ENCODE assay signal across 24 cellular contexts in the genomic region with DNA sequence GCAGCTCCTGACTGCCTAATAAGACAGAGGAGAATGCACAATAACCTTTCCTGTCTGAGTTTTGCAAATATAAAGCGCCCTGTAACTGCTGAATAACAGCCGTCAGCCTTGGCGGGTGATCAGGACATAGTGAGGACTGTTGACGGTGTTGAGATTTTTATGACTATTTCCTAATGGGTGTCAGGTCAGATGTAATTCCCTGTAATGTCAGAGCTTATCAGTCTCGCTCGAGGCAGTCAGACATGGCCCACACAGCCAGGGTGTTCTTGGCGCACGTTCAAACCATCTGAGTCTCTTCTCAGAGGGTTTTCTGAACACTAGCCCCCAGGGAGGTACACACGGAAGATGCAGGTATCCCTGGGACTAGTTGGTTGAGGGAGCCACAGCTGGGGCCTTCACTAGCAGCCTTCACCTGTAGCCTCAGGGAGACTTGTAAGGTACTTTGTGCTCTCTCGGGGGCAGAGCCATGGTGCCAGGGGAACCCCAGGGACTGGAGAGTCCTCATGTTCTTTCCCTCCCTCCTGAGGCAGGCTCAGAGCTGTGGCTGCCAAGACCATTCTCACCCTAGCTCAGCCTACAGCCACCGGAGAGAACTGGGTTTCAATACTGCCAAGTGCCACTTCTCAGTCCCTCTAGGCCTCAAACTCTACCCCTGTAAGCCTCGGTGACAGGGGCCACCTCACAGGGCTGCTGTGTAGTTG.
"Had no signal": no experiment of that assay in that cellular context is flagged by ENCODE, and none has a peak within 500 bp of the region (broad histone marks: within the 10 kb centered on the region; RNA-seq: fewer than 3 reads in every experiment).

No MANE protein-coding gene starts in this region.

- H3K27ac ChIP-seq: dorsolateral prefrontal cortex, esophagus squamous epithelium, gastrocnemius medialis, heart left ventricle, left lung, pancreas, spleen, testis, WERI-Rb-1 had no signal

- H3K4me1 Mint-ChIP-seq: activated naive CD8-positive, alpha-beta T cell treated with anti-CD3 and anti-CD28 coated beads for 36 hours; central memory CD8-positive, alpha-beta T cell had no signal

- H3K27ac Mint-ChIP-seq: activated naive CD8-positive, alpha-beta T cell treated with anti-CD3 and anti-CD28 coated beads for 36 hours; activated T-helper 2 cell treated with anti-CD3 and anti-CD28 coated beads, Interferon-gamma antibody, Interleukin-2, Interleukin-4, amounts not matched to agents 10 μg/mL and 5 μg/mL and 100 μg/mL, durations not matched to agents 14 hours and 24 hours and 36 hours; effector memory CD8-positive, alpha-beta T cell; natural killer cell treated with Interleukin-12 subunit alpha and Interleukin-12 subunit beta and Interleukin-15 and Interleukin-18, amount 100 ng/mL, for 72 hours had no signal

- H3K36me3 Mint-ChIP-seq: activated naive CD8-positive, alpha-beta T cell treated with anti-CD3 and anti-CD28 coated beads for 36 hours; natural killer cell treated with Interleukin-12 subunit alpha and Interleukin-12 subunit beta and Interleukin-15 and Interleukin-18, amount 100 ng/mL, for 72 hours had no signal

- H3K4me3 ChIP-seq: dorsolateral prefrontal cortex, esophagus squamous epithelium, gastrocnemius medialis, heart left ventricle, left lung, pancreas, spleen, testis had no signal

- DNase-seq: activated naive CD4-positive, alpha-beta T cell treated with Interleukin-2 at 50 U/mL for 16 hours; activated naive CD8-positive, alpha-beta T cell treated with anti-CD3 and anti-CD28 coated beads for 36 hours; activated T-cell treated with anti-CD3 and anti-CD28 coated beads, Interleukin-2, amount 50 U/mL, for 1 hour; effector memory CD8-positive, alpha-beta T cell; esophagus squamous epithelium; gastrocnemius medialis; heart left ventricle; left lung; mammary epithelial cell; pancreas; spleen; stimulated activated CD4-positive, alpha-beta T cell treated with anti-CD3 and anti-CD28 coated beads, Interleukin-4, amount 100 ng/mL, for 1 hour; stimulated activated naive CD4-positive, alpha-beta T cell; T-helper 1 cell; testis; WERI-Rb-1 had no signal

- FAIRE-seq: astrocyte, colon, keratinocyte, pancreas, TTC549 had no signal

- H3K36me3 ChIP-seq: esophagus squamous epithelium, gastrocnemius medialis, heart left ventricle, left lung, pancreas, spleen, WERI-Rb-1 had no signal

- H3K27me3 ChIP-seq: gastrocnemius medialis, heart left ventricle, pancreas, testis had no signal

- H3K9me3 ChIP-seq: gastrocnemius medialis, pancreas, testis had no signal

- ATAC-seq: effector memory CD8-positive, alpha-beta T cell; gastrocnemius medialis; left lung; pancreas had no signal

- H3K9me3 Mint-ChIP-seq: activated T-helper 2 cell treated with anti-CD3 and anti-CD28 coated beads, Interferon-gamma antibody, Interleukin-2, Interleukin-4, amounts not matched to agents 10 μg/mL and 5 μg/mL and 100 μg/mL, durations not matched to agents 14 hours and 24 hours and 36 hours had no signal

- H3K4me1 ChIP-seq: esophagus squamous epithelium, gastrocnemius medialis, left lung, pancreas, spleen had no signal

- H3K4me3 Mint-ChIP-seq: activated naive CD8-positive, alpha-beta T cell treated with anti-CD3 and anti-CD28 coated beads for 36 hours; central memory CD8-positive, alpha-beta T cell; effector memory CD8-positive, alpha-beta T cell; natural killer cell treated with Interleukin-12 subunit alpha and Interleukin-12 subunit beta and Interleukin-15 and Interleukin-18, amount 100 ng/mL, for 72 hours had no signal
